ENCODE assay signal across 1 cellular context in genomic region chr13:105634059-105634458, GRCh38.
TF ChIP-seq lines count a peak whose summit lies in the region.

No MANE protein-coding gene starts in this region.

TF ChIP-seq in GM23338, 12 proteins besides CTCF, POLR2A, EP300 and RAD21 (continued from another document):
- no peak for TF ChIP-seq ZNF462 (CRISPR knock-in tag; IDR thresholded peaks at IDR 0.05)
- TF ChIP-seq ZNF331 (CRISPR knock-in tag; IDR thresholded peaks at IDR 0.05; ENCODE audit: low read depth), result no peak
